17 cellular contexts compared by ENCODE assay signal in the genomic region with DNA sequence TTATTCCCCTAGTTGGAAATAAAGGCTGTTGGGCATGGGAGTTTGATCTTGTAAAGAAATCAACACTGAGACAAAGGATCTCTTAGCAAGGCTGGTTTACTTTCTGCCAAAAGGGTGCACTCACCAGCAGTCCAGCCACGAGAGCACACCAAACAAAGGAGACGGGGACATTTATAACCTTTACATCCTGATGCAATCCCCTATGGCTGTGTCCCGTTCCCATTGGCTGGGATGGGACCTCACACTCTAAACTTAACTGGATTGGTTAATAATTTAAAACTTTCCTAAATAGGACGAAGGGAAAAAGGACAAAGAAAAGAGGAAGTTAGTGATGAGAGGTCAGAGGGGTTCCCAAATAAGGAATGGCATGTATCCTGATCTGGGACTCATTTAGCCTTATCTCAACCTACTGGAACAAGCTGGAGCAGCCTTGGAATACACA. TPM values are rescaled to one million over a fixed set of nuclear protein-coding genes. Genes with fewer than 3 reads are reported as not detected.
DNase-seq lines count a peak whose midpoint lies in the region; ATAC-seq, FAIRE-seq and TF ChIP-seq lines count a peak whose summit lies in the region.
"Had no signal": no experiment of that assay in that cellular context is flagged by ENCODE, and none has a peak within 500 bp of the region (broad histone marks: within the 10 kb centered on the region; RNA-seq: fewer than 3 reads in every experiment).

No MANE protein-coding gene starts in this region.

- no TSS peak for BruUV-seq in Caco-2 (replicated peaks; lab: Mats Ljungman, UMichigan)
- no TSS peak for BruUV-seq in HepG2 (replicated peaks; lab: Mats Ljungman, UMichigan)

- peaks cover 9% of the 10 kb centered on the region for H3K9me3 ChIP-seq in Caco-2
- H3K9me3 ChIP-seq in ascending aorta = peaks cover 0 to 23% of the 10 kb centered on the region in 2 donors
- H3K9me3 ChIP-seq in HepG2 (ENCODE audit: low read length) = peaks cover 15% of the 10 kb centered on the region; the same call in 1 of the 2 replicates
- H3K9me3 ChIP-seq: prostate gland had no signal

- H3K27me3 Mint-ChIP-seq in Caco-2 (ENCODE audit: insufficient read depth, unreplicated experiment) = no peaks in the 10 kb centered on the region
- H3K27me3 Mint-ChIP-seq in endothelial cell (ENCODE audit: unreplicated experiment) = peaks cover 8% of the 10 kb centered on the region
- H3K27me3 Mint-ChIP-seq in activated CD4-positive, alpha-beta T cell treated with anti-CD3 and anti-CD28 coated beads for 36 hours = no peaks in the 10 kb centered on the region

- peak overlapping the region; percentile 30 for H3K4me3 Mint-ChIP-seq in Caco-2 (ENCODE audit: unreplicated experiment)
- no peak overlapping the region for H3K4me3 Mint-ChIP-seq in endothelial cell (ENCODE audit: unreplicated experiment)
- no peak overlapping the region for H3K4me3 Mint-ChIP-seq in activated CD4-positive, alpha-beta T cell treated with anti-CD3 and anti-CD28 coated beads for 36 hours
- H3K4me3 Mint-ChIP-seq: brain had no signal

- H3K27me3 ChIP-seq in Caco-2 (replicated peaks; ENCODE audit: control insufficient read depth, insufficient read depth, low read length) (no peaks in the 10 kb centered on the region), ascending aorta (no peaks in the 10 kb centered on the region), HepG2 (ENCODE audit: control insufficient read depth in 1 of 2, insufficient read depth in 2 of 2, low read length in 2 of 2) (no peaks in the 10 kb centered on the region)

- CTCF ChIA-PET in Caco-2 (lab: Charles Lee) = no interaction called here
- CTCF ChIA-PET in HepG2 (lab: Yijun Ruan, JAX; ENCODE audit: low intra/inter-chr PET ratio, low total read pairs) = no interaction called here
- CTCF ChIA-PET in activated CD4-positive, alpha-beta T cell treated with anti-CD3 and anti-CD28 coated beads for 36 hours (lab: Charles Lee) = no interaction called here

- POLR2A ChIA-PET in Caco-2 (lab: Charles Lee) = interaction anchor here (1.1 kb wide), 1 partner anchor 10 kb away, joined by 3 read pairs; no protein-coding TSS in a partner anchor
- POLR2A ChIA-PET in HepG2 (lab: Yijun Ruan, JAX) = no interaction called here
- POLR2A ChIA-PET in activated CD4-positive, alpha-beta T cell treated with anti-CD3 and anti-CD28 coated beads for 36 hours (lab: Charles Lee) = no interaction called here

- TF ChIP-seq EP300 in HepG2 (IDR thresholded peaks at IDR 0.05; ENCODE audit: low read depth in 2 of 2, low read length in 2 of 2) (no peak), HepG2 (CRISPR knock-in tag; IDR thresholded peaks at IDR 0.05; ENCODE audit: borderline replicate concordance) (no peak)

- in situ Hi-C loops in HepG2 (cut with HindIII; ENCODE audit: extremely low pct_ligation_motif_present, low pct_unique_long_range_greater_than_20kb) = no loop called here

- peak overlapping the region; percentile 67 to 74 for H3K27ac ChIP-seq in ascending aorta
- peak overlapping the region; percentile 64 for H3K27ac ChIP-seq in HepG2 (ENCODE audit: extremely low read length, insufficient read depth, low read length)

- intact Hi-C loops in Caco-2 (cut with micrococcal nuclease; ENCODE audit: unreplicated experiment) = loop anchor here (1.0 kb wide), 1 partner anchor 11 kb away; no protein-coding TSS in a partner anchor
- intact Hi-C loops in ascending aorta (cut with DNase I) = no loop called here
- intact Hi-C loops in HepG2 (cut with micrococcal nuclease; ENCODE audit: unreplicated experiment) = loop anchor here (1.0 kb wide), 1 partner anchor 17 kb away; no protein-coding TSS in a partner anchor
- intact Hi-C loops in activated CD4-positive, alpha-beta T cell treated with anti-CD3 and anti-CD28 coated beads for 36 hours (cut with DNase I, micrococcal nuclease) = no loop called here

- no peak for FAIRE-seq in HepG2 (lab: Jason Lieb, UNC)

- H3K9me3 Mint-ChIP-seq in Caco-2 (ENCODE audit: unreplicated experiment) (peaks cover 17% of the 10 kb centered on the region), endothelial cell (ENCODE audit: unreplicated experiment) (no peaks in the 10 kb centered on the region)
- peaks cover 9% of the 10 kb centered on the region for H3K9me3 Mint-ChIP-seq in activated CD4-positive, alpha-beta T cell treated with anti-CD3 and anti-CD28 coated beads for 36 hours (ENCODE audit: low read depth)
- H3K9me3 Mint-ChIP-seq in activated naive CD4-positive, alpha-beta T cell treated with anti-CD3 and anti-CD28 coated beads, Interleukin-2, amount 50 U/mL, for 72 hours = peaks cover 4 to 12% of the 10 kb centered on the region in 2 donors

- H3K36me3 ChIP-seq in Caco-2 (ENCODE audit: control insufficient read depth, insufficient read depth, low read length) (peaks cover 2% of the 10 kb centered on the region; the same call in 1 of the 2 replicates), ascending aorta (no peaks in the 10 kb centered on the region), HepG2 (replicated peaks in 1 of 2; ENCODE audit: control insufficient read depth in 1 of 2, insufficient read depth in 2 of 2, low read length in 2 of 2) (peaks cover 0 to 2% of the 10 kb centered on the region in 2 experiments; a peak in 3 of 5 replicates)
- H3K36me3 ChIP-seq: prostate gland had no signal

- TF ChIP-seq RAD21 in HepG2 (CRISPR knock-in tag; IDR thresholded peaks at IDR 0.05) = no peak

- peaks cover 98% of the 10 kb centered on the region for H3K79me2 ChIP-seq in HepG2 (ENCODE audit: insufficient read depth, low read length)

- TF ChIP-seq CTCF in Caco-2 (IDR thresholded peaks at IDR 0.05; ENCODE audit: insufficient read depth in 1 of 2, low read depth in 1 of 2, low read length in 1 of 2, severe bottlenecking in 1 of 2, unreplicated experiment in 1 of 2) (no peak), ascending aorta (IDR thresholded peaks at IDR 0.05) (no peak), fibroblast of villous mesenchyme (IDR thresholded peaks at IDR 0.05; ENCODE audit: insufficient read depth, low read depth, low read length) (no peak), HepG2 (CRISPR knock-in tag; IDR thresholded peaks at IDR 0.05) (no peak), endothelial cell (IDR thresholded peaks at IDR 0.05; ENCODE audit: unreplicated experiment) (no peak)

- DNase-seq in Caco-2 (peak; percentile 52 to 68), ascending aorta (ENCODE audit: low spot score in 2 of 2) (peak in 1 of 2 donors; percentile 68), fibroblast of villous mesenchyme (ENCODE audit: low read depth) (peak; percentile 36), HepG2 (ENCODE audit: low spot score) (peak; percentile 57), endothelial cell (ENCODE audit: low spot score) (no peak), NCI-H1417 treated with DMSO at 0.1 percent for 48 hours (lab: John Stamatoyannopoulos, UW) (no peak)
- DNase-seq in activated CD4-positive, alpha-beta T cell treated with anti-CD3 and anti-CD28 coated beads for 36 hours = no peak
- DNase-seq in activated naive CD4-positive, alpha-beta T cell treated with anti-CD3 and anti-CD28 coated beads, Interleukin-2, amount 50 U/mL, for 72 hours (ENCODE audit: low spot score in 2 of 2) = no peak
- DNase-seq: activated CD8-positive, alpha-beta memory T cell treated with anti-CD3 and anti-CD28 coated beads for 24 hours; DMS79 treated with DMSO at 0.1 percent for 48 hours; glutamatergic neuron; H7; KBM-7; NCI-H146; NCI-H510A treated with DMSO at 0.1 percent for 48 hours had no signal

- no peak overlapping the region for H2AFZ ChIP-seq in HepG2 (ENCODE audit: low read length)

- H3K4me1 ChIP-seq in Caco-2 (peaks cover 15% of the 10 kb centered on the region), ascending aorta (peaks cover 0 to 5% of the 10 kb centered on the region in 2 donors), HepG2 (ENCODE audit: insufficient read depth, low read length) (peaks cover 20% of the 10 kb centered on the region)

- no peaks in the 10 kb centered on the region; the same call in 1 of the 2 replicates for H4K20me1 ChIP-seq in HepG2 (ENCODE audit: insufficient read depth, low read length)

- peak in 1 of 2 experiments; percentile 69; a peak in 1 of 4 replicates for TF ChIP-seq POLR2A in HepG2 (IDR thresholded peaks at IDR 0.05; ENCODE audit: insufficient read depth in 1 of 2, low read depth in 2 of 2, low read length in 2 of 2)

- H3K4me2 ChIP-seq in HepG2 (ENCODE audit: low read depth, low read length) = peak overlapping the region; percentile 54; the same call in 1 of the 2 replicates

- 0 out of 2 replicates have a peak overlapping the region, but pooled peaks have one; percentile 23 for H3K9ac ChIP-seq in HepG2 (ENCODE audit: insufficient read depth, low read depth, low read length)

- no peak overlapping the region for H3K4me3 ChIP-seq in Caco-2 (ENCODE audit: low read depth, low read length)
- H3K4me3 ChIP-seq in ascending aorta = no peak overlapping the region
- H3K4me3 ChIP-seq in fibroblast of villous mesenchyme (ENCODE audit: low read depth, low read length) = no peak overlapping the region
- H3K4me3 ChIP-seq in HepG2 (replicated peaks in 1 of 3; ENCODE audit: insufficient read depth in 1 of 3, low read depth in 2 of 3, low read length in 3 of 3) = no peak overlapping the region
- H3K4me3 ChIP-seq: prostate gland had no signal

- H3K36me3 Mint-ChIP-seq in Caco-2 (ENCODE audit: insufficient read depth, unreplicated experiment) (peaks cover 25% of the 10 kb centered on the region), endothelial cell (ENCODE audit: low read depth, unreplicated experiment) (peaks cover 7% of the 10 kb centered on the region)
- H3K36me3 Mint-ChIP-seq in activated CD4-positive, alpha-beta T cell treated with anti-CD3 and anti-CD28 coated beads for 36 hours (ENCODE audit: low read depth) = peaks cover 40% of the 10 kb centered on the region
- peaks cover 26 to 72% of the 10 kb centered on the region in 2 donors for H3K36me3 Mint-ChIP-seq in activated naive CD4-positive, alpha-beta T cell treated with anti-CD3 and anti-CD28 coated beads, Interleukin-2, amount 50 U/mL, for 72 hours

- H3K27ac Mint-ChIP-seq in Caco-2 (ENCODE audit: unreplicated experiment) (no peak overlapping the region), endothelial cell (ENCODE audit: unreplicated experiment) (no peak overlapping the region)
- H3K27ac Mint-ChIP-seq in activated CD4-positive, alpha-beta T cell treated with anti-CD3 and anti-CD28 coated beads for 36 hours = no peak overlapping the region
- H3K27ac Mint-ChIP-seq in activated naive CD4-positive, alpha-beta T cell treated with anti-CD3 and anti-CD28 coated beads, Interleukin-2, amount 50 U/mL, for 72 hours = peak overlapping the region in 1 of 2 donors; percentile 66
- H3K27ac Mint-ChIP-seq: brain had no signal

- ATAC-seq in HepG2 = peak; percentile 95
- no peak for ATAC-seq in activated CD4-positive, alpha-beta T cell treated with anti-CD3 and anti-CD28 coated beads for 36 hours
- no peak for ATAC-seq in activated naive CD4-positive, alpha-beta T cell treated with anti-CD3 and anti-CD28 coated beads, Interleukin-2, amount 50 U/mL, for 72 hours

- WGBS in HepG2 (ENCODE audit: low lambda C conversion rate) = 37% methylated on average over 4 of the region's 4 CpGs

- peaks cover 15% of the 10 kb centered on the region for H3K4me1 Mint-ChIP-seq in Caco-2 (ENCODE audit: low read depth, unreplicated experiment)
- no peaks in the 10 kb centered on the region for H3K4me1 Mint-ChIP-seq in endothelial cell (ENCODE audit: unreplicated experiment)
- H3K4me1 Mint-ChIP-seq in activated CD4-positive, alpha-beta T cell treated with anti-CD3 and anti-CD28 coated beads for 36 hours = peaks cover 14% of the 10 kb centered on the region
- H3K4me1 Mint-ChIP-seq: brain had no signal

RNA-seq across cellular contexts. Expression of gene METAP1, which starts 17.9 kb away (rescaled TPM):
- total RNA-seq in Caco-2 (2022) = 75.2 and 83.0 TPM in 2 replicates
- total RNA-seq in ascending aorta = 53.2 TPM
- total RNA-seq in fibroblast of villous mesenchyme = 62.6 and 63.8 TPM in 2 replicates
- 44.9 and 64.9 TPM in 2 replicates for total RNA-seq in HepG2 (2016; rRNA removed; fragmentation: Illumina TruSeq; extraction: Trizol)
- total RNA-seq in HepG2 (2016; cell fraction: cytosol; rRNA removed; fragmentation: Illumina TruSeq; extraction: Trizol; ENCODE audit: low read depth) = 8.5 and 8.7 TPM in 2 replicates
- 45.2 and 57.5 TPM in 2 replicates for total RNA-seq in HepG2 (2016; cell fraction: insoluble cytoplasmic fraction; rRNA removed; fragmentation: Illumina TruSeq; extraction: Trizol)
- 25.3 and 33.1 TPM in 2 replicates for total RNA-seq in HepG2 (2016; cell fraction: membrane; rRNA removed; fragmentation: Illumina TruSeq; extraction: Trizol)
- 45.5 and 49.9 TPM in 2 replicates for total RNA-seq in HepG2 (2016; cell fraction: nucleus; rRNA removed; fragmentation: Illumina TruSeq; extraction: Trizol)
- polyA plus RNA-seq in HepG2 (2011; rRNA removed) = 39.1 and 53.5 TPM in 2 replicates
- polyA plus RNA-seq in HepG2 (2011; cell fraction: cytosol; rRNA removed) = 34.1 and 44.5 TPM in 2 replicates
- polyA plus RNA-seq in HepG2 (2011; cell fraction: nucleus; rRNA removed) = 33.0 and 39.6 TPM in 2 replicates
- 72.1 and 96.8 TPM in 2 replicates for polyA plus RNA-seq in HepG2 (2012)
- 5.6 and 11.0 TPM in 2 replicates for polyA plus RNA-seq in HepG2 (2016; cell fraction: cytosol; fragmentation: Illumina TruSeq; extraction: Trizol; ENCODE audit: low read depth)
- polyA plus RNA-seq in HepG2 (2016; cell fraction: insoluble cytoplasmic fraction; fragmentation: Illumina TruSeq; extraction: Trizol; ENCODE audit: low read depth) = 71.3 and 71.6 TPM in 2 replicates
- 21.0 and 26.3 TPM in 2 replicates for polyA plus RNA-seq in HepG2 (2016; cell fraction: membrane; fragmentation: Illumina TruSeq; extraction: Trizol; ENCODE audit: low read depth)
- 63.4 and 65.6 TPM in 2 replicates for polyA plus RNA-seq in HepG2 (2016; cell fraction: nucleus; fragmentation: Illumina TruSeq; extraction: Trizol; ENCODE audit: insufficient read depth, low read depth)
- 59.9 and 94.0 TPM in 2 replicates for polyA minus RNA-seq in HepG2 (2011; rRNA and poly(A)+ RNA removed; ENCODE audit: low replicate concordance)
- polyA minus RNA-seq in HepG2 (2011; cell fraction: cytosol; rRNA and poly(A)+ RNA removed) = 41.7 and 52.1 TPM in 2 replicates
- 85.4 and 89.1 TPM in 2 replicates for polyA minus RNA-seq in HepG2 (2011; cell fraction: nucleus; rRNA and poly(A)+ RNA removed)
- 31.4 TPM for total RNA-seq in endothelial cell (ENCODE audit: unreplicated experiment)
- total RNA-seq in activated CD4-positive, alpha-beta T cell treated with anti-CD3 and anti-CD28 coated beads for 36 hours = 10 to 100 TPM; 67.9 to 75.2 TPM
- total RNA-seq in activated naive CD4-positive, alpha-beta T cell treated with anti-CD3 and anti-CD28 coated beads, Interleukin-2, amount 50 U/mL, for 72 hours = 10 to 100 TPM; 71.6 to 80.1 TPM

Comparison
In these comparisons a context has a peak if more than half of its experiments do, and no peak if none do; other contexts are left out.
1. DNase-seq: peak in Caco-2 (2 of 2), fibroblast of villous mesenchyme (single experiment) and HepG2 (single experiment); none in endothelial cell (single experiment), NCI-H1417 treated with DMSO at 0.1 percent for 48 hours (single experiment), activated CD4-positive, alpha-beta T cell treated with anti-CD3 and anti-CD28 coated beads for 36 hours (single experiment) and activated naive CD4-positive, alpha-beta T cell treated with anti-CD3 and anti-CD28 coated beads, Interleukin-2, amount 50 U/mL, for 72 hours (0 of 2).
2. intact Hi-C loops: an anchor here in Caco-2 (1.0 kb wide) and HepG2 (1.0 kb wide); none called in ascending aorta and activated CD4-positive, alpha-beta T cell treated with anti-CD3 and anti-CD28 coated beads for 36 hours.